Comparison of ENCODE assay signal across 29 cellular contexts in genomic region chr12:69843653-69844052, GRCh38. TPM values are rescaled to one million over a fixed set of nuclear protein-coding genes. Genes with fewer than 3 reads are reported as not detected.
"Had no signal": no experiment of that assay in that cellular context is flagged by ENCODE, and none has a peak within 500 bp of the region (broad histone marks: within the 10 kb centered on the region; RNA-seq: fewer than 3 reads in every experiment).

No MANE protein-coding gene starts in this region.

- DNase-seq: activated CD4-positive, alpha-beta T cell treated with anti-CD3 and anti-CD28 coated beads, Interleukin-2, amount 10 ng/mL, durations not matched to agents 24 days and 14 days; activated CD4-positive, alpha-beta T cell treated with anti-CD3 and anti-CD28 coated beads, Interleukin-2, amount 50 U/mL, for 4 hours; activated CD8-positive, alpha-beta T cell treated with anti-CD3 and anti-CD28 coated beads for 36 hours; activated effector memory CD4-positive, alpha-beta T cell treated with anti-CD3 and anti-CD28 coated beads, Interleukin-2, amount 50 U/mL, for 16 hours; activated naive CD4-positive, alpha-beta T cell treated with Interleukin-2 at 50 U/mL for 16 hours; activated naive CD8-positive, alpha-beta T cell treated with anti-CD3 and anti-CD28 coated beads, Interleukin-2, amount 10 ng/mL, durations not matched to agents 7 days and 5 days; activated T-cell treated with anti-CD3 and anti-CD28 coated beads, Interleukin-2, amount 50 U/mL, for 1 hour; activated T-cell treated with anti-CD3 and anti-CD28 coated beads, Interleukin-2, amount 50 U/mL, for 72 hours; Karpas-422; NCI-H1105; NCI-H1417 treated with DMSO at 0.1 percent for 48 hours; NCI-H2029; NCI-H345; PC-3; Peyer's patch; RPMI8226; SHP77 treated with DMSO at 0.1 percent for 48 hours; T-cell; T-helper 17 cell had no signal

- H3K27ac Mint-ChIP-seq: activated CD4-positive, alpha-beta T cell treated with anti-CD3 and anti-CD28 coated beads, Interleukin-2, amount 10 ng/mL, durations not matched to agents 24 days and 14 days; activated CD8-positive, alpha-beta T cell treated with anti-CD3 and anti-CD28 coated beads for 36 hours; activated naive CD4-positive, alpha-beta T cell treated with anti-CD3 and anti-CD28 coated beads, Interleukin-2, amount 50 U/mL, for 24 hours; activated naive CD8-positive, alpha-beta T cell treated with anti-CD3 and anti-CD28 coated beads, Interleukin-2, amount 10 ng/mL, durations not matched to agents 7 days and 5 days; activated T-cell treated with anti-CD3 and anti-CD28 coated beads, Interleukin-2, amount 50 U/mL, for 72 hours; activated T-helper 17 cell treated with anti-CD3 and anti-CD28 coated beads, Interleukin-2, amount 50 U/mL, for 72 hours; T-cell; T-helper 17 cell had no signal

- ATAC-seq: activated CD8-positive, alpha-beta T cell treated with anti-CD3 and anti-CD28 coated beads for 36 hours; activated T-cell treated with anti-CD3 and anti-CD28 coated beads, Interleukin-2, amount 50 U/mL, for 72 hours; activated T-helper 17 cell treated with anti-CD3 and anti-CD28 coated beads, Interleukin-2, amount 50 U/mL, for 72 hours; PC-3; SK-N-SH treated with all-trans-retinoic acid at 6 μM for 48 hours; T-cell; T-helper 17 cell had no signal

- H3K4me1 ChIP-seq: ascending aorta had no signal

- H3K27ac ChIP-seq: ascending aorta, cardiac muscle cell, Peyer's patch had no signal

- H3K9me3 ChIP-seq: ascending aorta, Peyer's patch had no signal

- H3K4me3 Mint-ChIP-seq: activated CD4-positive, alpha-beta T cell treated with anti-CD3 and anti-CD28 coated beads, Interleukin-2, amount 10 ng/mL, durations not matched to agents 24 days and 14 days; activated CD8-positive, alpha-beta T cell treated with anti-CD3 and anti-CD28 coated beads for 36 hours; activated naive CD4-positive, alpha-beta T cell treated with anti-CD3 and anti-CD28 coated beads, Interleukin-2, amount 50 U/mL, for 24 hours; activated naive CD8-positive, alpha-beta T cell treated with anti-CD3 and anti-CD28 coated beads, Interleukin-2, amount 10 ng/mL, durations not matched to agents 7 days and 5 days; activated T-cell treated with anti-CD3 and anti-CD28 coated beads, Interleukin-2, amount 50 U/mL, for 72 hours; activated T-helper 17 cell treated with anti-CD3 and anti-CD28 coated beads, Interleukin-2, amount 50 U/mL, for 72 hours; central memory CD8-positive, alpha-beta T cell; T-cell; T-helper 17 cell had no signal

- H3K36me3 Mint-ChIP-seq: activated naive CD4-positive, alpha-beta T cell treated with anti-CD3 and anti-CD28 coated beads, Interleukin-2, amount 50 U/mL, for 24 hours; activated naive CD8-positive, alpha-beta T cell treated with anti-CD3 and anti-CD28 coated beads, Interleukin-2, amount 10 ng/mL, durations not matched to agents 7 days and 5 days; T-cell had no signal

- H3K4me1 Mint-ChIP-seq: activated CD4-positive, alpha-beta T cell treated with anti-CD3 and anti-CD28 coated beads, Interleukin-2, amount 10 ng/mL, durations not matched to agents 24 days and 14 days; activated naive CD4-positive, alpha-beta T cell treated with anti-CD3 and anti-CD28 coated beads, Interleukin-2, amount 50 U/mL, for 24 hours; activated naive CD8-positive, alpha-beta T cell treated with anti-CD3 and anti-CD28 coated beads, Interleukin-2, amount 10 ng/mL, durations not matched to agents 7 days and 5 days; activated T-helper 17 cell treated with anti-CD3 and anti-CD28 coated beads, Interleukin-2, amount 50 U/mL, for 72 hours; central memory CD8-positive, alpha-beta T cell; T-cell; T-helper 17 cell had no signal

- H3K9me3 Mint-ChIP-seq: activated CD4-positive, alpha-beta T cell treated with anti-CD3 and anti-CD28 coated beads, Interleukin-2, amount 10 ng/mL, durations not matched to agents 24 days and 14 days; activated CD8-positive, alpha-beta T cell treated with anti-CD3 and anti-CD28 coated beads for 36 hours; activated naive CD4-positive, alpha-beta T cell treated with anti-CD3 and anti-CD28 coated beads, Interleukin-2, amount 50 U/mL, for 24 hours; activated naive CD8-positive, alpha-beta T cell treated with anti-CD3 and anti-CD28 coated beads, Interleukin-2, amount 10 ng/mL, durations not matched to agents 7 days and 5 days; activated T-cell treated with anti-CD3 and anti-CD28 coated beads, Interleukin-2, amount 50 U/mL, for 72 hours; activated T-helper 17 cell treated with anti-CD3 and anti-CD28 coated beads, Interleukin-2, amount 50 U/mL, for 72 hours; central memory CD8-positive, alpha-beta T cell; T-cell had no signal

- H3K27me3 ChIP-seq: ascending aorta, cardiac muscle cell, Peyer's patch had no signal

- H3K4me3 ChIP-seq: ascending aorta, cardiac muscle cell, Peyer's patch had no signal

- H3K36me3 ChIP-seq: ascending aorta, cardiac muscle cell, Peyer's patch had no signal

RNA-seq across cellular contexts. Expression of gene MYRFL, which starts 18.6 kb away (rescaled TPM):
- total RNA-seq: activated CD4-positive, alpha-beta T cell treated with anti-CD3 and anti-CD28 coated beads, Interleukin-2, amount 10 ng/mL, durations not matched to agents 24 days and 14 days; activated CD8-positive, alpha-beta memory T cell treated with anti-CD3 and anti-CD28 coated beads for 36 hours; activated CD8-positive, alpha-beta T cell treated with anti-CD3 and anti-CD28 coated beads for 36 hours; activated naive CD8-positive, alpha-beta T cell treated with anti-CD3 and anti-CD28 coated beads, Interleukin-2, amount 10 ng/mL, durations not matched to agents 7 days and 5 days; ascending aorta; MCF 10A; NCI-H460; PC-3; SK-MEL-5; T-cell; T-helper 17 cell had no signal
